9 cellular contexts compared by ENCODE assay signal in the genomic region with DNA sequence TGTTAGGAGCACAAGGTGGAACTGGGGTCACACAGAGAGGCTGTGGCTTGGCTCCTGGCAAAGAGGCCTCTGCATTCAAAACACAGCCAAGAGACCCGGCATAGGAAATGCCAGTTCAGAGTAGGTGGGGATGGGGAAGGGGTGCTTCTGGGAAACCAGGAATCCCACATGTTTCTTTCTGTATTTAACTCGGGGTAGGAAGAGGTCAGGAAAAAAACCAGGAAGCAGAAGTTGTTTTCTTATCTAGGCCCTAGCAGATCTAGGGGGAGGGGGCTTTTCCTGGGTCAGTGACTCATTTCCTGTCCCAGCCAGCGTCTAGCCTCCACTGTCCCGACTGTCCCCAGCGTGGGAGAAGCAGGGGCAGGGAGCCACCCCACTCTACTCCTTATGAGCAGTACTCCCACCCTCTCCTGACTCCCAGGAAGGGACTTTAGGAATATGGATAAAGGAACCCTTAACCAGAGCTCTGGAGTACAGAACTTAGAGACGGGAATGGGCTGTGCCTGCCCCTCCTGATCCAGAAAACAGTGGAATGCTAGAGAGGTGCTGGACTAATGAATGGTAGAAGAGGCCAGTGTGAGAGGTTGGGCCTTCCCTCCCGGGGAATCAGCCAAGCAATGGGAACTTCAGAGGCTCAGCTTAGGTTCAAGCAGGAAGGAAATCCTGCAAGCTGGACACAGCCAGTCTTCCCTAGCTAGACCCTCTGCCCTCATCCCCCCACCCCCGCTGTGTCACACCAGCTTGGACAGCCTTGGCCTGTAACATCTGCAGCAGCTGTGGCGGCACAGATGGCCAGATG. TPM values are rescaled to one million over a fixed set of nuclear protein-coding genes. Genes with fewer than 3 reads are reported as not detected.
DNase-seq lines count a peak whose midpoint lies in the region; ATAC-seq and TF ChIP-seq lines count a peak whose summit lies in the region.
"Had no signal": no experiment of that assay in that cellular context is flagged by ENCODE, and none has a peak within 500 bp of the region (broad histone marks: within the 10 kb centered on the region; RNA-seq: fewer than 3 reads in every experiment).

No MANE protein-coding gene starts in this region.

- H3K36me3 ChIP-seq in urinary bladder (ENCODE audit: insufficient read depth) = no peaks in the 10 kb centered on the region

- peak overlapping the region; percentile 91 for H3K27ac Mint-ChIP-seq in dendritic cell treated with granulocyte-macrophage colony-stimulating factor and Interleukin-4, amounts not matched to agents 40 ng/mL and 50 ng/mL, for 4 days

- no peak for ATAC-seq in HG03025 (IDR thresholded peaks at IDR 0.05; ENCODE audit: low FRiP score, unreplicated experiment)

- peaks cover 52% of the 10 kb centered on the region for H3K36me3 Mint-ChIP-seq in dendritic cell treated with granulocyte-macrophage colony-stimulating factor and Interleukin-4, amounts not matched to agents 40 ng/mL and 50 ng/mL, for 4 days (ENCODE audit: low read depth)
- H3K36me3 Mint-ChIP-seq: naive B cell had no signal

- H3K27ac ChIP-seq in urinary bladder (ENCODE audit: low read depth) = peak overlapping the region; percentile 88

- peaks cover 91% of the 10 kb centered on the region for H3K4me1 Mint-ChIP-seq in dendritic cell treated with granulocyte-macrophage colony-stimulating factor and Interleukin-4, amounts not matched to agents 40 ng/mL and 50 ng/mL, for 4 days (ENCODE audit: low read depth)

- intact Hi-C loops in dendritic cell treated with granulocyte-macrophage colony-stimulating factor and Interleukin-4, amounts not matched to agents 40 ng/mL and 50 ng/mL, for 4 days (cut with micrococcal nuclease) = loop anchor here (10.0 kb wide), 1 partner anchor 195 kb away; the partner anchor contains the start of genes C1orf122 and YRDC

- 9% methylated on average over 9 of the region's 9 CpGs for WGBS in urinary bladder

- H3K4me3 Mint-ChIP-seq in dendritic cell treated with granulocyte-macrophage colony-stimulating factor and Interleukin-4, amounts not matched to agents 40 ng/mL and 50 ng/mL, for 4 days = peak overlapping the region; percentile 61

- no peaks in the 10 kb centered on the region for H3K9me3 Mint-ChIP-seq in dendritic cell treated with granulocyte-macrophage colony-stimulating factor and Interleukin-4, amounts not matched to agents 40 ng/mL and 50 ng/mL, for 4 days
- H3K9me3 Mint-ChIP-seq: naive B cell had no signal

- no peak overlapping the region for H3K4me3 ChIP-seq in urinary bladder (ENCODE audit: low read depth, low read length)

- no peaks in the 10 kb centered on the region for H3K27me3 Mint-ChIP-seq in dendritic cell treated with granulocyte-macrophage colony-stimulating factor and Interleukin-4, amounts not matched to agents 40 ng/mL and 50 ng/mL, for 4 days

- no peaks in the 10 kb centered on the region for H3K4me1 ChIP-seq in urinary bladder (ENCODE audit: insufficient read depth)

- DNase-seq in Daoy (ENCODE audit: low read depth) (peak; percentile 84), mesenteric fat pad (ENCODE audit: low spot score) (peak; percentile 73), epidermal melanocyte (ENCODE audit: insufficient read length, low spot score) (no peak)
- DNase-seq in activated CD4-positive, alpha-beta T cell treated with anti-CD3 and anti-CD28 coated beads for 4 hours = no peak
- DNase-seq: naive B cell had no signal

TF ChIP-seq in PFSK-1, 5 proteins besides CTCF, POLR2A, EP300 and RAD21:
- TF ChIP-seq, protein P1, sequence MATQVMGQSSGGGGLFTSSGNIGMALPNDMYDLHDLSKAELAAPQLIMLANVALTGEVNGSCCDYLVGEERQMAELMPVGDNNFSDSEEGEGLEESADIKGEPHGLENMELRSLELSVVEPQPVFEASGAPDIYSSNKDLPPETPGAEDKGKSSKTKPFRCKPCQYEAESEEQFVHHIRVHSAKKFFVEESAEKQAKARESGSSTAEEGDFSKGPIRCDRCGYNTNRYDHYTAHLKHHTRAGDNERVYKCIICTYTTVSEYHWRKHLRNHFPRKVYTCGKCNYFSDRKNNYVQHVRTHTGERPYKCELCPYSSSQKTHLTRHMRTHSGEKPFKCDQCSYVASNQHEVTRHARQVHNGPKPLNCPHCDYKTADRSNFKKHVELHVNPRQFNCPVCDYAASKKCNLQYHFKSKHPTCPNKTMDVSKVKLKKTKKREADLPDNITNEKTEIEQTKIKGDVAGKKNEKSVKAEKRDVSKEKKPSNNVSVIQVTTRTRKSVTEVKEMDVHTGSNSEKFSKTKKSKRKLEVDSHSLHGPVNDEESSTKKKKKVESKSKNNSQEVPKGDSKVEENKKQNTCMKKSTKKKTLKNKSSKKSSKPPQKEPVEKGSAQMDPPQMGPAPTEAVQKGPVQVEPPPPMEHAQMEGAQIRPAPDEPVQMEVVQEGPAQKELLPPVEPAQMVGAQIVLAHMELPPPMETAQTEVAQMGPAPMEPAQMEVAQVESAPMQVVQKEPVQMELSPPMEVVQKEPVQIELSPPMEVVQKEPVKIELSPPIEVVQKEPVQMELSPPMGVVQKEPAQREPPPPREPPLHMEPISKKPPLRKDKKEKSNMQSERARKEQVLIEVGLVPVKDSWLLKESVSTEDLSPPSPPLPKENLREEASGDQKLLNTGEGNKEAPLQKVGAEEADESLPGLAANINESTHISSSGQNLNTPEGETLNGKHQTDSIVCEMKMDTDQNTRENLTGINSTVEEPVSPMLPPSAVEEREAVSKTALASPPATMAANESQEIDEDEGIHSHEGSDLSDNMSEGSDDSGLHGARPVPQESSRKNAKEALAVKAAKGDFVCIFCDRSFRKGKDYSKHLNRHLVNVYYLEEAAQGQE (IDR thresholded peaks at IDR 0.05; ENCODE audit: insufficient read depth in 1 of 2, low read depth in 2 of 2, low read length in 2 of 2) = peak; percentile 57 to 77; a peak in 3 of 4 replicates
- TF ChIP-seq POLR2AphosphoS5 (IDR thresholded peaks at IDR 0.05; ENCODE audit: low read depth, low read length) (peak; percentile 51), FOXP2 (optimal IDR thresholded peaks at IDR 0.05; ENCODE audit: borderline replicate concordance, extremely low read depth, extremely low read length, insufficient read depth) (peak; percentile 61), TAF1 (IDR thresholded peaks at IDR 0.05; ENCODE audit: borderline replicate concordance, insufficient read depth, low read length) (no peak), SIN3A (IDR thresholded peaks at IDR 0.05; ENCODE audit: borderline replicate concordance, insufficient read depth, low read length) (0 out of 2 replicates have a peak, but pooled peaks have one; percentile 36)

RNA-seq across cellular contexts. Expression of gene FHL3, which starts 5.7 kb away (rescaled TPM):
- total RNA-seq in Daoy (2014; rRNA removed; shearing (Covaris generic)) = 25.3 and 33.9 TPM in 2 replicates
- 35.5 TPM for polyA plus RNA-seq in PFSK-1 (2012; ENCODE audit: insufficient read length, low read depth)
- total RNA-seq in mesenteric fat pad = 13.6 TPM
- 9.4 TPM for total RNA-seq in urinary bladder
- polyA plus RNA-seq in urinary bladder = 89.6 TPM

RNA-seq across cellular contexts. Expression of gene SF3A3, which starts 9.8 kb away (rescaled TPM):
- 261 and 383 TPM in 2 replicates for total RNA-seq in Daoy (2014; rRNA removed; shearing (Covaris generic))
- polyA plus RNA-seq in PFSK-1 (2012; ENCODE audit: insufficient read length, low read depth) = 47.9 TPM
- total RNA-seq in mesenteric fat pad (46.7 TPM), urinary bladder (78.5 TPM)
- polyA plus RNA-seq in urinary bladder = 37.5 TPM

RNA-seq across cellular contexts. Expression of gene UTP11, which starts 12.9 kb away (rescaled TPM):
- 134 and 188 TPM in 2 replicates for total RNA-seq in Daoy (2014; rRNA removed; shearing (Covaris generic))
- 28.8 TPM for polyA plus RNA-seq in PFSK-1 (2012; ENCODE audit: insufficient read length, low read depth)
- 35.3 TPM for total RNA-seq in mesenteric fat pad
- total RNA-seq in urinary bladder = 45.4 TPM
- polyA plus RNA-seq in urinary bladder = 43.5 TPM

RNA-seq across cellular contexts. Expression of gene POU3F1, which starts 47.0 kb away (rescaled TPM):
- 1.1 and 3.7 TPM in 2 replicates for total RNA-seq in Daoy (2014; rRNA removed; shearing (Covaris generic))
- polyA plus RNA-seq in PFSK-1 (2012; ENCODE audit: insufficient read length, low read depth) = not detected
- total RNA-seq in mesenteric fat pad (0.19 TPM), urinary bladder (0.32 TPM)
- 0.60 TPM for polyA plus RNA-seq in urinary bladder

RNA-seq across cellular contexts. Expression of gene INPP5B, which starts 52.8 kb away (rescaled TPM):
- 10.5 and 18.8 TPM in 2 replicates for total RNA-seq in Daoy (2014; rRNA removed; shearing (Covaris generic))
- 13.4 TPM for polyA plus RNA-seq in PFSK-1 (2012; ENCODE audit: insufficient read length, low read depth)
- total RNA-seq in mesenteric fat pad (28.8 TPM), urinary bladder (26.9 TPM)
- 27.8 TPM for polyA plus RNA-seq in urinary bladder

Comparison
In these comparisons a context has a peak if more than half of its experiments do, and no peak if none do; other contexts are left out.
1. DNase-seq: peak in Daoy (single experiment) and mesenteric fat pad (single experiment); none in epidermal melanocyte (single experiment) and activated CD4-positive, alpha-beta T cell treated with anti-CD3 and anti-CD28 coated beads for 4 hours (0 of 2).